In genomic region chr15:72216079-72216478, GRCh38 we compare ENCODE assay signal across 26 cellular contexts. TPM values are rescaled to one million over a fixed set of nuclear protein-coding genes. Genes with fewer than 3 reads are reported as not detected.
"Had no signal": no experiment of that assay in that cellular context is flagged by ENCODE, and none has a peak within 500 bp of the region (broad histone marks: within the 10 kb centered on the region; RNA-seq: fewer than 3 reads in every experiment).

No MANE protein-coding gene starts in this region.

- FAIRE-seq: endothelial cell of umbilical vein, pancreas had no signal

- H3K27me3 ChIP-seq: esophagus squamous epithelium, pancreas, sigmoid colon, transverse colon, vagina had no signal

- H3K9me3 ChIP-seq: esophagus squamous epithelium, pancreas, sigmoid colon, transverse colon, vagina had no signal

- H3K27me3 Mint-ChIP-seq: activated B cell treated with CpG ODN at 0.5 μM for 24 hours; activated CD4-positive, alpha-beta memory T cell treated with anti-CD3 and anti-CD28 coated beads for 36 hours; activated naive CD4-positive, alpha-beta T cell treated with anti-CD3 and anti-CD28 coated beads, Interleukin-2, amount 50 U/mL, for 24 hours; naive thymus-derived CD8-positive, alpha-beta T cell had no signal

- DNase-seq: activated B cell treated with CpG ODN at 0.5 μM for 24 hours; activated CD4-positive, alpha-beta memory T cell treated with anti-CD3 and anti-CD28 coated beads for 36 hours; activated CD4-positive, alpha-beta T cell treated with anti-CD3 and anti-CD28 coated beads for 4 hours; activated effector memory CD4-positive, alpha-beta T cell treated with Interleukin-2 at 50 U/mL for 16 hours; activated T-cell treated with anti-CD3 and anti-CD28 coated beads for 4 hours; dermis blood vessel endothelial cell; effector memory CD4-positive, alpha-beta T cell; esophagus squamous epithelium; naive thymus-derived CD8-positive, alpha-beta T cell; pancreas; sigmoid colon; stimulated activated CD4-positive, alpha-beta T cell treated with anti-CD3 and anti-CD28 coated beads, Interleukin-12 subunit alpha, Interleukin-12 subunit beta, amount 100 ng/mL, for 4 hours; stimulated activated CD4-positive, alpha-beta T cell treated with anti-CD3 and anti-CD28 coated beads, Interleukin-1b, Interleukin-23, amount 100 ng/mL, for 48 hours; stimulated activated CD8-positive, alpha-beta memory T cell treated with anti-CD3 and anti-CD28 coated beads, Interleukin-4, amount 100 ng/mL, for 48 hours; stimulated activated naive CD4-positive, alpha-beta T cell; substantia nigra; T-helper 1 cell; T-helper 9 cell; transverse colon had no signal

- ATAC-seq: naive thymus-derived CD8-positive, alpha-beta T cell; pancreas had no signal

- H3K27ac ChIP-seq: esophagus squamous epithelium, pancreas, sigmoid colon, transverse colon, vagina had no signal

- H3K27ac Mint-ChIP-seq: activated B cell treated with CpG ODN at 0.5 μM for 24 hours; activated CD4-positive, alpha-beta memory T cell treated with anti-CD3 and anti-CD28 coated beads for 36 hours; activated naive CD4-positive, alpha-beta T cell treated with anti-CD3 and anti-CD28 coated beads, Interleukin-2, amount 50 U/mL, for 24 hours had no signal

- H3K4me3 ChIP-seq: esophagus squamous epithelium, pancreas, sigmoid colon, transverse colon, vagina had no signal

- H3K9me3 Mint-ChIP-seq: activated B cell treated with CpG ODN at 0.5 μM for 24 hours; activated CD4-positive, alpha-beta memory T cell treated with anti-CD3 and anti-CD28 coated beads for 36 hours; activated naive CD4-positive, alpha-beta T cell treated with anti-CD3 and anti-CD28 coated beads, Interleukin-2, amount 50 U/mL, for 24 hours; naive thymus-derived CD8-positive, alpha-beta T cell had no signal

- H3K4me3 Mint-ChIP-seq: activated B cell treated with CpG ODN at 0.5 μM for 24 hours; activated CD4-positive, alpha-beta memory T cell treated with anti-CD3 and anti-CD28 coated beads for 36 hours; activated naive CD4-positive, alpha-beta T cell treated with anti-CD3 and anti-CD28 coated beads, Interleukin-2, amount 50 U/mL, for 24 hours; naive thymus-derived CD8-positive, alpha-beta T cell had no signal

RNA-seq across cellular contexts. Expression of gene GRAMD2A, which starts 18.5 kb away (rescaled TPM):
- total RNA-seq: activated B cell treated with CpG ODN at 0.5 μM for 24 hours; activated CD4-positive, alpha-beta memory T cell treated with anti-CD3 and anti-CD28 coated beads for 36 hours; cardiac septum; glomerular endothelial cell; liver; mesenteric fat pad; naive thymus-derived CD8-positive, alpha-beta T cell had no signal
- polyA plus RNA-seq: liver; naive thymus-derived CD8-positive, alpha-beta T cell had no signal
